12 cellular contexts compared by ENCODE assay signal in genomic region chr6:14276066-14276465, GRCh38.
DNase-seq lines count a peak whose midpoint lies in the region; ATAC-seq and TF ChIP-seq lines count a peak whose summit lies in the region.
"Had no signal": no experiment of that assay in that cellular context is flagged by ENCODE, and none has a peak within 500 bp of the region (broad histone marks: within the 10 kb centered on the region; RNA-seq: fewer than 3 reads in every experiment).

No MANE protein-coding gene starts in this region.

- peaks cover 0 to 4% (median 0%) of the 10 kb centered on the region in 5 donors for H3K9me3 Mint-ChIP-seq in CD8-positive, alpha-beta memory T cell
- H3K9me3 Mint-ChIP-seq in activated CD8-positive, alpha-beta T cell treated with anti-CD3 and anti-CD28 coated beads for 36 hours = peaks cover 12% of the 10 kb centered on the region
- H3K9me3 Mint-ChIP-seq in immature natural killer cell = peaks cover 0 to 10% (median 0%) of the 10 kb centered on the region in 6 donors

- peak overlapping the region in 4 of 7 donors; percentile 18 to 52 (median 32) for H3K4me3 Mint-ChIP-seq in CD8-positive, alpha-beta memory T cell
- no peak overlapping the region for H3K4me3 Mint-ChIP-seq in activated CD8-positive, alpha-beta T cell treated with anti-CD3 and anti-CD28 coated beads for 36 hours
- H3K4me3 Mint-ChIP-seq in immature natural killer cell = peak overlapping the region in 4 of 5 donors; percentile 22 to 71 (median 54)

- H3K4me2 ChIP-seq in BLaER1 = peak overlapping the region; percentile 80

- H4K20me1 ChIP-seq in BLaER1 = no peaks in the 10 kb centered on the region

- H3K4me1 Mint-ChIP-seq in CD8-positive, alpha-beta memory T cell = peaks cover 40 to 47% (median 41%) of the 10 kb centered on the region in 3 donors
- peaks cover 44% of the 10 kb centered on the region for H3K4me1 Mint-ChIP-seq in activated CD8-positive, alpha-beta T cell treated with anti-CD3 and anti-CD28 coated beads for 36 hours (ENCODE audit: low read depth)
- peaks cover 35 to 44% of the 10 kb centered on the region in 2 donors for H3K4me1 Mint-ChIP-seq in immature natural killer cell

- no peaks in the 10 kb centered on the region; the same call in 1 of the 2 replicates for H3K36me3 ChIP-seq in BLaER1
- no peaks in the 10 kb centered on the region for H3K36me3 ChIP-seq in CD8-positive, alpha-beta memory T cell (ENCODE audit: insufficient read depth, low read length)

- H3K4me1 ChIP-seq in BLaER1 = peaks cover 62% of the 10 kb centered on the region
- H3K4me1 ChIP-seq in CD8-positive, alpha-beta memory T cell (ENCODE audit: insufficient read depth, low read length) = peaks cover 49% of the 10 kb centered on the region

- CTCF ChIA-PET in CD8-positive, alpha-beta memory T cell (lab: Charles Lee) = no interaction called here
- CTCF ChIA-PET in activated CD8-positive, alpha-beta T cell treated with anti-CD3 and anti-CD28 coated beads for 36 hours (lab: Charles Lee) = interaction anchor here (1.7 kb wide), 1 partner anchor 13 kb away, joined by 3 read pairs; no protein-coding TSS in a partner anchor

- H3K9me3 ChIP-seq in BLaER1 = peaks cover 32% of the 10 kb centered on the region
- H3K9me3 ChIP-seq in CD8-positive, alpha-beta memory T cell (ENCODE audit: low read length) = no peaks in the 10 kb centered on the region

- TF ChIP-seq CTCF in activated CD8-positive, alpha-beta T cell treated with anti-CD3 and anti-CD28 coated beads for 36 hours (IDR thresholded peaks at IDR 0.05) = no peak

- no peak for DNase-seq in CD8-positive, alpha-beta memory T cell
- no peak for DNase-seq in activated CD8-positive, alpha-beta T cell treated with anti-CD3 and anti-CD28 coated beads for 36 hours
- DNase-seq in immature natural killer cell (no peak), NCI-H146 (lab: John Stamatoyannopoulos, UW) (no peak)
- DNase-seq in activated effector memory CD4-positive, alpha-beta T cell treated with Interleukin-2 at 50 U/mL for 16 hours = no peak
- DNase-seq: HCEC 1CT, NCI-H2029, NCI-H526 treated with DMSO at 0.1 percent for 48 hours, SIG-M5 had no signal

- no peaks in the 10 kb centered on the region for H3K27me3 ChIP-seq in BLaER1
- H3K27me3 ChIP-seq in CD8-positive, alpha-beta memory T cell (ENCODE audit: insufficient read depth, low read length, poor library complexity, severe bottlenecking) = no peaks in the 10 kb centered on the region

- peaks cover 0 to 8% (median 1%) of the 10 kb centered on the region in 3 donors for H3K36me3 Mint-ChIP-seq in CD8-positive, alpha-beta memory T cell
- no peaks in the 10 kb centered on the region for H3K36me3 Mint-ChIP-seq in activated CD8-positive, alpha-beta T cell treated with anti-CD3 and anti-CD28 coated beads for 36 hours (ENCODE audit: low read depth)
- H3K36me3 Mint-ChIP-seq in immature natural killer cell = peaks cover 0 to 5% (median 4%) of the 10 kb centered on the region in 3 donors

- H3K9ac ChIP-seq in BLaER1 = peak overlapping the region; percentile 47

- H3K27me3 Mint-ChIP-seq in CD8-positive, alpha-beta memory T cell = peaks cover 0 to 4% of the 10 kb centered on the region in 2 donors
- no peaks in the 10 kb centered on the region for H3K27me3 Mint-ChIP-seq in activated CD8-positive, alpha-beta T cell treated with anti-CD3 and anti-CD28 coated beads for 36 hours
- H3K27me3 Mint-ChIP-seq in immature natural killer cell (ENCODE audit: low read depth in 3 of 3) = peaks cover 0 to 11% (median 2%) of the 10 kb centered on the region in 3 donors

- POLR2A ChIA-PET in CD8-positive, alpha-beta memory T cell (lab: Charles Lee) = no interaction called here
- POLR2A ChIA-PET in activated CD8-positive, alpha-beta T cell treated with anti-CD3 and anti-CD28 coated beads for 36 hours (lab: Charles Lee) = interaction anchor here (2.0 kb wide), 1 partner anchor 12 kb away, joined by 5 read pairs; no protein-coding TSS in a partner anchor

- ATAC-seq in activated CD8-positive, alpha-beta T cell treated with anti-CD3 and anti-CD28 coated beads for 36 hours = no peak
- ATAC-seq in GM19035 (IDR thresholded peaks at IDR 0.05; ENCODE audit: unreplicated experiment) = no peak
- no peak for ATAC-seq in HG02884 (IDR thresholded peaks at IDR 0.05; ENCODE audit: unreplicated experiment)

- H3K4me3 ChIP-seq in BLaER1 = peak overlapping the region; percentile 41
- no peak overlapping the region for H3K4me3 ChIP-seq in CD8-positive, alpha-beta memory T cell (ENCODE audit: low read length)

- peak overlapping the region; percentile 77 for H3K27ac ChIP-seq in BLaER1
- H3K27ac ChIP-seq in CD8-positive, alpha-beta memory T cell (ENCODE audit: low read depth, low read length) = no peak overlapping the region

- peak overlapping the region; percentile 7 to 98 (median 76) for H3K27ac Mint-ChIP-seq in CD8-positive, alpha-beta memory T cell
- H3K27ac Mint-ChIP-seq in activated CD8-positive, alpha-beta T cell treated with anti-CD3 and anti-CD28 coated beads for 36 hours = peak overlapping the region; percentile 22
- peak overlapping the region in 4 of 6 donors; percentile 3 to 88 (median 46) for H3K27ac Mint-ChIP-seq in immature natural killer cell

- intact Hi-C loops in activated CD8-positive, alpha-beta T cell treated with anti-CD3 and anti-CD28 coated beads for 36 hours (cut with micrococcal nuclease) = no loop called here

Comparison
In these comparisons a context has a peak if more than half of its experiments do, and no peak if none do; other contexts are left out.
1. H3K27ac Mint-ChIP-seq: peak in every context shown above with its lines; median percentile 76 in CD8-positive, alpha-beta memory T cell; 46 in immature natural killer cell; 22 in activated CD8-positive, alpha-beta T cell treated with anti-CD3 and anti-CD28 coated beads for 36 hours.